19 cellular contexts compared by ENCODE assay signal in the genomic region with DNA sequence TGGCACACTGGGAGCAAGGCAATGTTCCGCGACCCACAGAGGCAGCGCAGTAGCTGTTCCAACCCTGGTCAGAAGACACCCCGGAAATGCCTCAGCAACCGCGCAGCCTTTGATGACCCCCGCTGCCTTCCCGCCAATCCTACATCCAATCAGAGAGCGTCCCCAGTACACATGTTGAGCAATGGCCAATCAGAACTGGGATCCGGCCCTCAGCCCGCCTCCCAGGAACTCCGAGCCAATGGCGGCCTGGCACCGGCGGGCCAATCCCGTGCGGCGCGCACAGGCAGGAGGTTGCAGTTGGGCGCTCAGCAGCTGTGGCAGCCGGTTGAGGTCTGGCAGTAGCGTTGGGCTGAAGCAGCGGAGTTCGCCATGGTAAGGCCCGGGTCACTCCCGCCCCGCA. TPM values are rescaled to one million over a fixed set of nuclear protein-coding genes. Genes with fewer than 3 reads are reported as not detected.
DNase-seq lines count a peak whose midpoint lies in the region; ATAC-seq, FAIRE-seq and TF ChIP-seq lines count a peak whose summit lies in the region.
"Had no signal": no experiment of that assay in that cellular context is flagged by ENCODE, and none has a peak within 500 bp of the region (broad histone marks: within the 10 kb centered on the region; RNA-seq: fewer than 3 reads in every experiment).

A gene (plus strand): TSS at position 289 of the 400 bp plus-strand sequence. CDS start 81 bp downstream, at position 370.

- H3K36me3 ChIP-seq in GM23338 (ENCODE audit: insufficient read depth) (no peaks in the 10 kb centered on the region), K562 (ENCODE audit: control insufficient read depth, insufficient read depth, low read length) (no peaks in the 10 kb centered on the region), spleen (peaks cover 0 to 15% (median 0%) of the 10 kb centered on the region in 6 donors)
- H3K36me3 ChIP-seq: Peyer's patch had no signal

- BruUV-seq in K562 (replicated peaks; lab: Mats Ljungman, UMichigan), result no TSS peak

- H3K4me3 ChIP-seq in GM23338 (no peak within 1 kb of the TSS), K562 (no peak within 1 kb of the TSS), right cardiac atrium (ENCODE audit: low read length) (no peak within 1 kb of the TSS), spleen (no peak within 1 kb of the TSS)
- H3K4me3 ChIP-seq: A549, Peyer's patch had no signal

- H4K20me1 ChIP-seq in GM23338 (replicated peaks; ENCODE audit: insufficient read depth), result no peaks in the 10 kb centered on the region
- no peaks in the 10 kb centered on the region for H4K20me1 ChIP-seq in K562 (replicated peaks; ENCODE audit: control insufficient read depth, insufficient read depth, low read length)

- no peak within 1 kb of the TSS for H3K4me2 ChIP-seq in GM23338
- H3K4me2 ChIP-seq in K562 (ENCODE audit: insufficient read depth, low read length), result no peak within 1 kb of the TSS
- H3K4me2 ChIP-seq: A549 had no signal

- no peaks in the 10 kb centered on the region for H3K4me1 Mint-ChIP-seq in GM23338

- DNase-seq in GM23338 (ENCODE audit: low spot score) (peak; percentile 33), K562 (ENCODE audit: extremely low read depth in 1 of 4, low spot score in 3 of 4) (no peak), right cardiac atrium (no peak), spleen (peak; percentile 60), C1 segment of cervical spinal cord (lab: John Stamatoyannopoulos, UW) (no peak)
- DNase-seq: CD8-positive, alpha-beta T cell; MM.1S; NCI-H1092 treated with DMSO at 0.1 percent for 48 hours; NCI-H146; NCI-H2029 treated with DMSO at 0.1 percent for 48 hours; NCI-H446 treated with DMSO at 0.1 percent for 48 hours; Peyer's patch had no signal

- peaks cover 6% of the 10 kb centered on the region for H3K27me3 Mint-ChIP-seq in GM23338 (ENCODE audit: insufficient read depth, low read depth, poor library complexity)

- TF ChIP-seq POLR2A in K562 (conservative IDR thresholded peaks at IDR 0.05) (no peak), spleen (IDR thresholded peaks at IDR 0.05) (no peak)

- no peak within 1 kb of the TSS for H3K27ac ChIP-seq in GM23338 (ENCODE audit: low read depth)
- H3K27ac ChIP-seq in K562 (ENCODE audit: extremely low read depth, low read depth, low read length), result no peak within 1 kb of the TSS
- no peak within 1 kb of the TSS for H3K27ac ChIP-seq in right cardiac atrium (ENCODE audit: low read length)
- H3K27ac ChIP-seq in spleen, result no peak within 1 kb of the TSS
- H3K27ac ChIP-seq: A549, Peyer's patch had no signal

- no peak for TF ChIP-seq EP300 in K562 (IDR thresholded peaks at IDR 0.05; ENCODE audit: low read length)

- H3K4me3 Mint-ChIP-seq in GM23338, result no peak within 1 kb of the TSS
- H3K4me3 Mint-ChIP-seq: CD8-positive, alpha-beta T cell had no signal

- CTCF ChIA-PET in K562 (lab: Yijun Ruan, JAX; ENCODE audit: low intra/inter-chr PET ratio), result no interaction called here

- intact Hi-C loops in K562 (cut with micrococcal nuclease), result no loop called here
- intact Hi-C loops in right cardiac atrium (cut with DNase I), result no loop called here
- intact Hi-C loops in spleen (cut with DNase I; ENCODE audit: low total_unique reads), result no loop called here

- POLR2A ChIA-PET in K562 (lab: Yijun Ruan, JAX), result no interaction called here

- TF ChIP-seq RAD21 in K562 (CRISPR knock-in tag; conservative IDR thresholded peaks at IDR 0.05 in 1 of 2, IDR thresholded peaks at IDR 0.05 in 1 of 2), result no peak

- no peaks in the 10 kb centered on the region for H3K4me1 ChIP-seq in GM23338 (ENCODE audit: insufficient read depth)
- H3K4me1 ChIP-seq in K562 (replicated peaks in 1 of 2; ENCODE audit: control insufficient read depth in 2 of 2, insufficient read depth in 2 of 2, low read length in 2 of 2), result peaks cover 4 to 7% of the 10 kb centered on the region in 2 experiments; a peak in 3 of 5 replicates
- peaks cover 2% of the 10 kb centered on the region for H3K4me1 ChIP-seq in right cardiac atrium (ENCODE audit: control insufficient read depth, insufficient read depth, low read length)
- H3K4me1 ChIP-seq in spleen, result no peaks in the 10 kb centered on the region
- H3K4me1 ChIP-seq: A549, Peyer's patch had no signal

- in situ Hi-C loops in K562 (cut with MboI), result no loop called here

- no peak for FAIRE-seq in K562 (lab: Jason Lieb, UNC)
- FAIRE-seq: A549, D721Med, GM12892, GM18507 had no signal

- TF ChIP-seq CTCF in GM23338 (conservative IDR thresholded peaks at IDR 0.05; ENCODE audit: low read depth in 2 of 2), result no peak
- TF ChIP-seq CTCF in K562 (IDR thresholded peaks at IDR 0.05 in 2 of 3, conservative IDR thresholded peaks at IDR 0.05 in 1 of 3; ENCODE audit: insufficient read depth in 2 of 3, low read depth in 1 of 3, low read length in 3 of 3), result no peak
- no peak for TF ChIP-seq CTCF in spleen (IDR thresholded peaks at IDR 0.05 in 8 of 11, conservative IDR thresholded peaks at IDR 0.05 in 3 of 11)

- no peaks in the 10 kb centered on the region for H3K27me3 ChIP-seq in GM23338 (ENCODE audit: insufficient read depth)
- H3K27me3 ChIP-seq in K562 (ENCODE audit: control insufficient read depth in 2 of 2, insufficient read depth in 2 of 2, low read length in 2 of 2), result no peaks in the 10 kb centered on the region
- H3K27me3 ChIP-seq in right cardiac atrium (ENCODE audit: control insufficient read depth, insufficient read depth), result no peaks in the 10 kb centered on the region
- H3K27me3 ChIP-seq in spleen (replicated peaks in 1 of 7), result no peaks in the 10 kb centered on the region
- H3K27me3 ChIP-seq: Peyer's patch had no signal

- H3K9me1 ChIP-seq in K562 (ENCODE audit: control insufficient read depth, insufficient read depth, low read length), result no peaks in the 10 kb centered on the region

- H3F3A ChIP-seq in GM23338 (replicated peaks; ENCODE audit: low read depth), result no peaks in the 10 kb centered on the region

- 100% methylated on average over 10 of the region's 27 CpGs for WGBS in K562 (ENCODE audit: insufficient coverage, low coverage, missing lambda C conversion rate)
- WGBS in right cardiac atrium, result 97% methylated on average over 27 of the region's 27 CpGs
- WGBS in spleen, 5 donors, result 93 to 100% (median 95%) methylated on average over 14 to 27 of the region's 27 CpGs

- H3K9ac ChIP-seq in K562 (ENCODE audit: insufficient read depth in 1 of 2, low read depth in 2 of 2, low read length in 2 of 2), result no peak within 1 kb of the TSS

- no peak within 1 kb of the TSS for H3K27ac Mint-ChIP-seq in GM23338
- H3K27ac Mint-ChIP-seq: CD8-positive, alpha-beta T cell had no signal

- no peaks in the 10 kb centered on the region; the same call in 2 of the 3 replicates for H3K36me3 Mint-ChIP-seq in GM23338 (ENCODE audit: low read depth)

- H3K9me3 ChIP-seq in K562 (replicated peaks; ENCODE audit: control insufficient read depth, insufficient read depth, low read depth, low read length) (no peaks in the 10 kb centered on the region), right cardiac atrium (ENCODE audit: control insufficient read depth, low read length) (no peaks in the 10 kb centered on the region), spleen (no peaks in the 10 kb centered on the region)
- H3K9me3 ChIP-seq: A549, Peyer's patch had no signal

- H3K9me2 ChIP-seq in GM23338 (ENCODE audit: insufficient read depth), result no peaks in the 10 kb centered on the region

- ATAC-seq in GM23338 (peak; percentile 51; the same call in 2 of the 3 replicates), K562 (no peak), right cardiac atrium (no peak), GM19397 (IDR thresholded peaks at IDR 0.05; ENCODE audit: unreplicated experiment) (no peak), GM21737 (IDR thresholded peaks at IDR 0.05; ENCODE audit: unreplicated experiment) (no peak)
- ATAC-seq: A549; CD8-positive, alpha-beta T cell had no signal

- no peaks in the 10 kb centered on the region for H3K79me2 ChIP-seq in GM23338 (replicated peaks; ENCODE audit: insufficient read depth)
- no peaks in the 10 kb centered on the region for H3K79me2 ChIP-seq in K562 (ENCODE audit: control insufficient read depth, insufficient read depth, low read length)

- H2AFZ ChIP-seq in GM23338 (no peak within 1 kb of the TSS), K562 (ENCODE audit: low read depth, low read length) (no peak within 1 kb of the TSS)

- no peaks in the 10 kb centered on the region for H3K9me3 Mint-ChIP-seq in GM23338
- H3K9me3 Mint-ChIP-seq: CD8-positive, alpha-beta T cell had no signal

RNA-seq across cellular contexts. Expression of the gene that starts here (rescaled TPM):
- total RNA-seq in GM23338 (2014; rRNA removed; shearing (Covaris generic)), result not detected in 2 replicates
- 0.27 and 0.33 TPM in 2 replicates for polyA plus RNA-seq in GM23338 (2016; fragmentation: Nextera tagmentation; extraction: Ambion mirVana)
- total RNA-seq in K562 (2011; cell fraction: chromatin; rRNA removed; ENCODE audit: low replicate concordance), result not detected in 2 replicates
- not detected in 2 replicates for total RNA-seq in K562 (2011; cell fraction: nucleolus; rRNA removed)
- total RNA-seq in K562 (2011; cell fraction: nucleoplasm; rRNA removed), result not detected in 2 replicates
- not detected in 2 replicates for total RNA-seq in K562 (2014; rRNA removed)
- not detected in 2 replicates for total RNA-seq in K562 (2014; rRNA removed; fragmentation: Illumina TruSeq; extraction: Trizol)
- total RNA-seq in K562 (2015; rRNA removed; fragmentation: Illumina TruSeq; extraction: Trizol), result not detected in 2 replicates
- total RNA-seq in K562 (2021), result not detected in 2 replicates
- polyA plus RNA-seq in K562 (2011; rRNA removed), result 0.14 TPM in 1 of 2 replicates, not detected in the other
- 0.43 TPM in 1 of 2 replicates, not detected in the other for polyA plus RNA-seq in K562 (2011; cell fraction: cytosol; rRNA removed)
- polyA plus RNA-seq in K562 (2011; cell fraction: nucleus; rRNA removed), result 0.07 TPM in 1 of 2 replicates, not detected in the other
- 0.20 and 0.44 TPM in 2 replicates for polyA plus RNA-seq in K562 (2012)
- polyA plus RNA-seq in K562 (2014; fragmentation: Illumina TruSeq; extraction: Trizol), result not detected in 2 replicates
- polyA plus RNA-seq in K562 (2014; fragmentation: Nextera tagmentation; extraction: Ambion mirVana), result not detected
- polyA plus RNA-seq in K562 (2014; rRNA removed), result not detected in 2 replicates
- polyA minus RNA-seq in K562 (2011; rRNA and poly(A)+ RNA removed), result not detected in 2 replicates
- polyA minus RNA-seq in K562 (2011; cell fraction: cytosol; rRNA and poly(A)+ RNA removed), result not detected in 2 replicates
- polyA minus RNA-seq in K562 (2011; cell fraction: nucleus; rRNA and poly(A)+ RNA removed), result not detected in 2 replicates
- total RNA-seq in right cardiac atrium, result 10 to 100 TPM in 2 of 4 donors, 1 to 10 TPM in 2; 2.3 to 14.8 (median 9.3) TPM
- 28.0 TPM for polyA plus RNA-seq in right cardiac atrium
- not detected for total RNA-seq in spleen
- under 1 TPM in 2 of 3 donors, not detected in 1; 0.10 to 0.86 TPM for polyA plus RNA-seq in spleen
- total RNA-seq: CD8-positive, alpha-beta T cell had no signal
- polyA plus RNA-seq: A549, BJ had no signal

Comparison
In these comparisons a context has a peak if more than half of its experiments do, and no peak if none do; other contexts are left out.
1. RNA of the gene that starts here (polyA plus RNA-seq): 28.0 TPM in right cardiac atrium (single experiment); 0.27 to 0.33 TPM in GM23338, 0.10 to 0.86 TPM in spleen and 0.07 to 0.44 TPM in K562; every median in the first group is over 10 times any median in the second.
2. Peak in DNase-seq and ATAC-seq in GM23338; RNA of the gene not detected or under 1 TPM.
3. Peak in DNase-seq in spleen; RNA of the gene not detected or under 1 TPM.